17 cellular contexts compared by ENCODE assay signal in the genomic region with DNA sequence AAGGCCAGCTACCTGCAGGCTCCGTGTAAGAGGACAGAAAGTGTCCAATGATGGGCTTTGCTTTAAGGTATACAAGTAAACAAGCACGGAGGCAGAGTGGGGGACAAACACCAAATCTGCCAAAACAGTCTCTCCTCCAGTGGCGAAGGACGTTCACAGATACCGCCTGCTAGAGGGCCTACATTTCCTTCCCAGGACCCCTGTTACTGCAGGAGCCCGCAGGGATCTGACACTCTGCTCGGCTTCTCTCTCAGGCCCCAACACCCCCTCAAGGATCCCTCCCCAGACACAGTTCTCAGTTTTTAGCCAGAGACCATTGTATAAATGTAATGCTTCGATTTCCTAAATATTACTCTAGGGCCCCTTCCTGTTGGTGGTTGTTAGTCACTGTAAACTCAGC. TPM values are rescaled to one million over a fixed set of nuclear protein-coding genes. Genes with fewer than 3 reads are reported as not detected.
DNase-seq lines count a peak whose midpoint lies in the region; ATAC-seq, FAIRE-seq and TF ChIP-seq lines count a peak whose summit lies in the region.
"Had no signal": no experiment of that assay in that cellular context is flagged by ENCODE, and none has a peak within 500 bp of the region (broad histone marks: within the 10 kb centered on the region; RNA-seq: fewer than 3 reads in every experiment).

No MANE protein-coding gene starts in this region.

- TF ChIP-seq CTCF in endothelial cell (IDR thresholded peaks at IDR 0.05; ENCODE audit: unreplicated experiment) (no peak), nephron (IDR thresholded peaks at IDR 0.05; ENCODE audit: unreplicated experiment in 3 of 3) (no peak), HepG2 (CRISPR knock-in tag; IDR thresholded peaks at IDR 0.05) (no peak)

- no peak overlapping the region for H3K9ac ChIP-seq in Karpas-422 (ENCODE audit: low read length)
- H3K9ac ChIP-seq in HepG2 (ENCODE audit: insufficient read depth, low read depth, low read length) = no peak overlapping the region
- H3K9ac ChIP-seq: GM23248 had no signal

- TF ChIP-seq POLR2A in HepG2 (IDR thresholded peaks at IDR 0.05; ENCODE audit: insufficient read depth in 1 of 2, low read depth in 2 of 2, low read length in 2 of 2) = no peak

- H4K20me1 ChIP-seq in Karpas-422 (ENCODE audit: insufficient read depth, low read depth, low read length) (no peaks in the 10 kb centered on the region; the same call in 1 of the 2 replicates), HepG2 (ENCODE audit: insufficient read depth, low read length) (0 out of 2 replicates have a peak, but pooled peaks cover 7% of the 10 kb centered on the region)

- POLR2A ChIA-PET in HepG2 (lab: Yijun Ruan, JAX) = no interaction called here

- H3K27ac Mint-ChIP-seq in endothelial cell (ENCODE audit: unreplicated experiment) (peak overlapping the region; percentile 19), nephron (peak overlapping the region in 2 of 3 experiments; percentile 12 to 88)
- H3K27ac Mint-ChIP-seq: B cell; CD4-positive, alpha-beta T cell had no signal

- H3K9me2 ChIP-seq in Karpas-422 (replicated peaks; ENCODE audit: insufficient read depth, low read length) = no peaks in the 10 kb centered on the region

- H3K9me3 Mint-ChIP-seq in endothelial cell (ENCODE audit: unreplicated experiment) (no peaks in the 10 kb centered on the region), nephron (no peaks in the 10 kb centered on the region)

- H3K4me2 ChIP-seq in Karpas-422 (ENCODE audit: low read depth, low read length, poor library complexity, severe bottlenecking) (no peak overlapping the region), HepG2 (ENCODE audit: low read depth, low read length) (no peak overlapping the region)

- CTCF ChIA-PET in HepG2 (lab: Yijun Ruan, JAX; ENCODE audit: low intra/inter-chr PET ratio, low total read pairs) = no interaction called here

- H3K4me3 ChIP-seq in Karpas-422 (ENCODE audit: low read length) = no peak overlapping the region
- H3K4me3 ChIP-seq in HepG2 (replicated peaks in 1 of 3; ENCODE audit: insufficient read depth in 1 of 3, low read depth in 2 of 3, low read length in 3 of 3) = no peak overlapping the region
- H3K4me3 ChIP-seq: GM23248, HAP-1 had no signal

- H3K36me3 Mint-ChIP-seq in endothelial cell (ENCODE audit: low read depth, unreplicated experiment) (no peaks in the 10 kb centered on the region), nephron (ENCODE audit: low read depth) (peaks cover 15% of the 10 kb centered on the region)

- ATAC-seq in GM18858 (IDR thresholded peaks at IDR 0.05; ENCODE audit: unreplicated experiment) = no peak
- ATAC-seq in HepG2 = no peak

- no peaks in the 10 kb centered on the region for H3K36me3 ChIP-seq in Karpas-422 (ENCODE audit: insufficient read depth, low read length)
- no peaks in the 10 kb centered on the region; a peak in 1 of 5 replicates for H3K36me3 ChIP-seq in HepG2 (replicated peaks in 1 of 2; ENCODE audit: control insufficient read depth in 1 of 2, insufficient read depth in 2 of 2, low read length in 2 of 2)
- H3K36me3 ChIP-seq: HAP-1 had no signal

- peaks cover 80% of the 10 kb centered on the region for H3K79me2 ChIP-seq in Karpas-422 (ENCODE audit: low read length)
- no peaks in the 10 kb centered on the region for H3K79me2 ChIP-seq in HepG2 (ENCODE audit: insufficient read depth, low read length)

- H3K4me1 Mint-ChIP-seq in endothelial cell (ENCODE audit: unreplicated experiment) = peaks cover 8% of the 10 kb centered on the region
- peaks cover 25% of the 10 kb centered on the region for H3K4me1 Mint-ChIP-seq in nephron
- H3K4me1 Mint-ChIP-seq: B cell had no signal

- DNase-seq in Karpas-422 = no peak
- no peak for DNase-seq in endothelial cell (ENCODE audit: low spot score)
- no peak for DNase-seq in T-helper 1 cell
- no peak for DNase-seq in HepG2 (ENCODE audit: low spot score)
- no peak for DNase-seq in RPMI8226
- DNase-seq: C1 segment of cervical spinal cord; Calu3; CD4-positive, alpha-beta T cell; DMS 273 treated with DMSO at 0.1 percent for 48 hours; GM23248; IMR-90 had no signal

- H3K27me3 ChIP-seq in Karpas-422 (ENCODE audit: low read length) (no peaks in the 10 kb centered on the region), HepG2 (ENCODE audit: control insufficient read depth in 1 of 2, insufficient read depth in 2 of 2, low read length in 2 of 2) (no peaks in the 10 kb centered on the region)

- H3K27me3 Mint-ChIP-seq in endothelial cell (ENCODE audit: unreplicated experiment) (peaks cover 2% of the 10 kb centered on the region), nephron (ENCODE audit: low read depth) (no peaks in the 10 kb centered on the region)
- H3K27me3 Mint-ChIP-seq: B cell; CD4-positive, alpha-beta T cell had no signal

- no peak overlapping the region for H2AFZ ChIP-seq in Karpas-422 (ENCODE audit: low read length)
- H2AFZ ChIP-seq in HepG2 (ENCODE audit: low read length) = no peak overlapping the region
- H2AFZ ChIP-seq: GM23248 had no signal

- H3K4me3 Mint-ChIP-seq in endothelial cell (ENCODE audit: unreplicated experiment) = no peak overlapping the region
- H3K4me3 Mint-ChIP-seq in nephron = no peak overlapping the region
- H3K4me3 Mint-ChIP-seq: B cell; CD4-positive, alpha-beta T cell had no signal

- no peak for TF ChIP-seq RAD21 in HepG2 (CRISPR knock-in tag; IDR thresholded peaks at IDR 0.05)

- FAIRE-seq in HepG2 (lab: Jason Lieb, UNC) = no peak
- FAIRE-seq: A204.1 had no signal

- H3K9me3 ChIP-seq in Karpas-422 (ENCODE audit: low read length) (no peaks in the 10 kb centered on the region), HepG2 (ENCODE audit: low read length) (no peaks in the 10 kb centered on the region)
- H3K9me3 ChIP-seq: HAP-1 had no signal

- peak overlapping the region; percentile 48; the same call in 1 of the 2 replicates for H3K27ac ChIP-seq in Karpas-422 (ENCODE audit: low read length)
- H3K27ac ChIP-seq in HepG2 (ENCODE audit: extremely low read length, insufficient read depth, low read length) = no peak overlapping the region
- H3K27ac ChIP-seq: GM23248, HL-60 had no signal

- no TSS peak for BruUV-seq in HepG2 (replicated peaks; lab: Mats Ljungman, UMichigan)

- 93% methylated on average over 8 of the region's 8 CpGs for WGBS in HepG2 (ENCODE audit: low lambda C conversion rate)

- in situ Hi-C loops in HepG2 (cut with HindIII; ENCODE audit: extremely low pct_ligation_motif_present, low pct_unique_long_range_greater_than_20kb) = no loop called here

- intact Hi-C loops in HepG2 (cut with micrococcal nuclease; ENCODE audit: unreplicated experiment) = no loop called here

- no peak for TF ChIP-seq EP300 in HepG2 (IDR thresholded peaks at IDR 0.05; ENCODE audit: low read depth in 2 of 2, low read length in 2 of 2)
- no peak for TF ChIP-seq EP300 in HepG2 (CRISPR knock-in tag; IDR thresholded peaks at IDR 0.05; ENCODE audit: borderline replicate concordance)

- H3K4me1 ChIP-seq in Karpas-422 (ENCODE audit: low read length) = peaks cover 38% of the 10 kb centered on the region
- no peaks in the 10 kb centered on the region for H3K4me1 ChIP-seq in HepG2 (ENCODE audit: insufficient read depth, low read length)

TF ChIP-seq in HepG2, 621 proteins besides CTCF, POLR2A, EP300 and RAD21 (continues in another document):
- TF ChIP-seq ZNF501 (CRISPR knock-in tag; IDR thresholded peaks at IDR 0.05) = no peak
- no peak for TF ChIP-seq FOSL1 (CRISPR knock-in tag; IDR thresholded peaks at IDR 0.05; ENCODE audit: borderline replicate concordance)
- no peak for TF ChIP-seq IKZF4 (CRISPR knock-in tag; IDR thresholded peaks at IDR 0.05; ENCODE audit: borderline replicate concordance, low read depth, not compliant biosample characterization)
- TF ChIP-seq NONO (IDR thresholded peaks at IDR 0.05) = no peak
- no peak for TF ChIP-seq NONO (CRISPR knock-in tag; conservative IDR thresholded peaks at IDR 0.05)
- no peak for TF ChIP-seq RXRB (CRISPR knock-in tag; IDR thresholded peaks at IDR 0.05; ENCODE audit: borderline replicate concordance)
- no peak for TF ChIP-seq ATF7 (IDR thresholded peaks at IDR 0.05)
- no peak for TF ChIP-seq ATF7 (CRISPR knock-in tag; IDR thresholded peaks at IDR 0.05)
- TF ChIP-seq POLR2AphosphoS5 (IDR thresholded peaks at IDR 0.05; ENCODE audit: low read depth, low read length) = no peak

RNA-seq across cellular contexts. Expression of gene VGLL4, which starts 46.0 kb away (rescaled TPM):
- total RNA-seq in Karpas-422 (2014; rRNA removed; shearing (Covaris generic); ENCODE audit: low replicate concordance) = 125 and 152 TPM in 2 replicates
- total RNA-seq in endothelial cell (ENCODE audit: unreplicated experiment) (120 TPM), HepG2 (2016; rRNA removed; fragmentation: Illumina TruSeq; extraction: Trizol) (19.8 and 23.2 TPM in 2 replicates)
- 5.7 and 6.9 TPM in 2 replicates for total RNA-seq in HepG2 (2016; cell fraction: cytosol; rRNA removed; fragmentation: Illumina TruSeq; extraction: Trizol; ENCODE audit: low read depth)
- 17.4 and 24.9 TPM in 2 replicates for total RNA-seq in HepG2 (2016; cell fraction: insoluble cytoplasmic fraction; rRNA removed; fragmentation: Illumina TruSeq; extraction: Trizol)
- total RNA-seq in HepG2 (2016; cell fraction: membrane; rRNA removed; fragmentation: Illumina TruSeq; extraction: Trizol) = 14.9 and 15.9 TPM in 2 replicates
- 19.1 and 24.5 TPM in 2 replicates for total RNA-seq in HepG2 (2016; cell fraction: nucleus; rRNA removed; fragmentation: Illumina TruSeq; extraction: Trizol)
- 37.9 and 39.0 TPM in 2 replicates for polyA plus RNA-seq in HepG2 (2011; rRNA removed)
- 24.5 and 31.8 TPM in 2 replicates for polyA plus RNA-seq in HepG2 (2011; cell fraction: cytosol; rRNA removed)
- polyA plus RNA-seq in HepG2 (2011; cell fraction: nucleus; rRNA removed) = 60.5 and 94.9 TPM in 2 replicates
- 19.7 and 20.7 TPM in 2 replicates for polyA plus RNA-seq in HepG2 (2012)
- 11.7 and 14.1 TPM in 2 replicates for polyA plus RNA-seq in HepG2 (2016; cell fraction: cytosol; fragmentation: Illumina TruSeq; extraction: Trizol; ENCODE audit: low read depth)
- polyA plus RNA-seq in HepG2 (2016; cell fraction: insoluble cytoplasmic fraction; fragmentation: Illumina TruSeq; extraction: Trizol; ENCODE audit: low read depth) = 18.4 and 22.3 TPM in 2 replicates
- polyA plus RNA-seq in HepG2 (2016; cell fraction: membrane; fragmentation: Illumina TruSeq; extraction: Trizol; ENCODE audit: low read depth) = 14.3 and 15.7 TPM in 2 replicates
- polyA plus RNA-seq in HepG2 (2016; cell fraction: nucleus; fragmentation: Illumina TruSeq; extraction: Trizol; ENCODE audit: insufficient read depth, low read depth) = 25.1 and 27.2 TPM in 2 replicates
- polyA minus RNA-seq in HepG2 (2011; rRNA and poly(A)+ RNA removed; ENCODE audit: low replicate concordance) = 34.5 and 40.7 TPM in 2 replicates
- 14.9 and 16.5 TPM in 2 replicates for polyA minus RNA-seq in HepG2 (2011; cell fraction: cytosol; rRNA and poly(A)+ RNA removed)
- 53.2 and 54.6 TPM in 2 replicates for polyA minus RNA-seq in HepG2 (2011; cell fraction: nucleus; rRNA and poly(A)+ RNA removed)
